9 cellular contexts compared by ENCODE assay signal in the genomic region with DNA sequence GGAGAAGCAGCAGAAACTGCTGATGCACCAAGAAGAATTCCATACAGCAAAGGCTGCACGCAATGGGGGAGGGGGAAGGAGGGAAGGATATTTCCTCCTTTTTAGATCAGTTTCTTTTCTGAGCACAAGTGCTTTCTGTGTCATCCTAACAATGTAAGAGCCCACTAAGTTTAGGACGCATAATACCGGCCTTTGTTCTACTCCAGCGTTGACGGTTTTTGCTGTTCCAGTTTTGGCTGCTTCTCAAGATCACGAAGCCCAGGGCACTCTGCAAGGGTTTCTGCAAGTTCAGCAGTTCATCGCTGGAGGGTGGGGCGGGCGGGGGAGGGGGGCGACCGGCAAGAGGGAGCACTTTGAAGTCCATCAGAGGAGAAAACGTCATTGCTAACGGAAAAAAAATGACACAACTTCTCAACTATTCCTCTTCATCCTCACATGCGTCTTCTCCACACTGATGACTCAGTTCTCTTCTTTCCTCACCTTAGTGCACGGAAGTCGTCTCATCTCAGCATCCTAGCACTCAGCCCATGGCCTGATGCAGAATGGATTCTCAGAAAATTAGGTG. TPM values are rescaled to one million over a fixed set of nuclear protein-coding genes. Genes with fewer than 3 reads are reported as not detected.
DNase-seq lines count a peak whose midpoint lies in the region; ATAC-seq lines count a peak whose summit lies in the region.
"Had no signal": no experiment of that assay in that cellular context is flagged by ENCODE, and none has a peak within 500 bp of the region (broad histone marks: within the 10 kb centered on the region; RNA-seq: fewer than 3 reads in every experiment).

No MANE protein-coding gene starts in this region.

- ATAC-seq in GM19324 (IDR thresholded peaks at IDR 0.05; ENCODE audit: low FRiP score, unreplicated experiment), result no peak

- peak; percentile 64 for DNase-seq in DMS53 (lab: John Stamatoyannopoulos, UW)
- DNase-seq in RKO (ENCODE audit: low spot score), result peak; percentile 40
- peak; percentile 3 for DNase-seq in effector CD8-positive, alpha-beta T cell (lab: John Stamatoyannopoulos, UW)
- peak; percentile 27 for DNase-seq in occipital lobe (lab: John Stamatoyannopoulos, UW)
- DNase-seq in NCI-H526 treated with DMSO at 0.1 percent for 48 hours (lab: John Stamatoyannopoulos, UW), result no peak
- DNase-seq in NCI-H2081 treated with DMSO at 0.1 percent for 48 hours (lab: John Stamatoyannopoulos, UW), result no peak
- DNase-seq in NCI-H146 treated with DMSO at 0.1 percent for 48 hours (lab: John Stamatoyannopoulos, UW; ENCODE audit: unreplicated experiment), result no peak

RNA-seq across cellular contexts. Expression of a gene that starts 8.7 kb away (rescaled TPM):
- total RNA-seq in occipital lobe, result not detected
- total RNA-seq: dermis microvascular lymphatic vessel endothelial cell had no signal

Comparison
In these comparisons a context has a peak if more than half of its experiments do, and no peak if none do; other contexts are left out.
1. DNase-seq: peak in DMS53 (single experiment), RKO (single experiment), effector CD8-positive, alpha-beta T cell (single experiment) and occipital lobe (single experiment); none in NCI-H526 treated with DMSO at 0.1 percent for 48 hours (single experiment), NCI-H2081 treated with DMSO at 0.1 percent for 48 hours (single experiment) and NCI-H146 treated with DMSO at 0.1 percent for 48 hours (single experiment).